In genomic region chr12:113128802-113129663, GRCh38 we compare ENCODE assay signal across 1 cellular context.
TF ChIP-seq lines count a peak whose summit lies in the region.

No MANE protein-coding gene starts in this region.

TF ChIP-seq in HepG2, 621 proteins besides CTCF, POLR2A, EP300 and RAD21:
- TF ChIP-seq ERF (CRISPR knock-in tag; IDR thresholded peaks at IDR 0.05) (no peak), ZKSCAN1 (IDR thresholded peaks at IDR 0.05; ENCODE audit: low read length) (no peak), HNRNPH1 (optimal IDR thresholded peaks at IDR 0.05; ENCODE audit: low read depth, low read length) (no peak), ZNF24 (IDR thresholded peaks at IDR 0.05) (peak; percentile 92), KMT2B (CRISPR knock-in tag; IDR thresholded peaks at IDR 0.05) (no peak), ZNF329 (CRISPR knock-in tag; IDR thresholded peaks at IDR 0.05; ENCODE audit: low read depth) (no peak), ZNF280D (CRISPR knock-in tag; IDR thresholded peaks at IDR 0.05) (no peak), NFYC (CRISPR knock-in tag; IDR thresholded peaks at IDR 0.05) (no peak), NCOR1 (IDR thresholded peaks at IDR 0.05; ENCODE audit: borderline replicate concordance, low read length) (no peak), ADNP (CRISPR knock-in tag; IDR thresholded peaks at IDR 0.05) (no peak), MTF1 (CRISPR knock-in tag; IDR thresholded peaks at IDR 0.05) (no peak)
- TF ChIP-seq, protein P1, sequence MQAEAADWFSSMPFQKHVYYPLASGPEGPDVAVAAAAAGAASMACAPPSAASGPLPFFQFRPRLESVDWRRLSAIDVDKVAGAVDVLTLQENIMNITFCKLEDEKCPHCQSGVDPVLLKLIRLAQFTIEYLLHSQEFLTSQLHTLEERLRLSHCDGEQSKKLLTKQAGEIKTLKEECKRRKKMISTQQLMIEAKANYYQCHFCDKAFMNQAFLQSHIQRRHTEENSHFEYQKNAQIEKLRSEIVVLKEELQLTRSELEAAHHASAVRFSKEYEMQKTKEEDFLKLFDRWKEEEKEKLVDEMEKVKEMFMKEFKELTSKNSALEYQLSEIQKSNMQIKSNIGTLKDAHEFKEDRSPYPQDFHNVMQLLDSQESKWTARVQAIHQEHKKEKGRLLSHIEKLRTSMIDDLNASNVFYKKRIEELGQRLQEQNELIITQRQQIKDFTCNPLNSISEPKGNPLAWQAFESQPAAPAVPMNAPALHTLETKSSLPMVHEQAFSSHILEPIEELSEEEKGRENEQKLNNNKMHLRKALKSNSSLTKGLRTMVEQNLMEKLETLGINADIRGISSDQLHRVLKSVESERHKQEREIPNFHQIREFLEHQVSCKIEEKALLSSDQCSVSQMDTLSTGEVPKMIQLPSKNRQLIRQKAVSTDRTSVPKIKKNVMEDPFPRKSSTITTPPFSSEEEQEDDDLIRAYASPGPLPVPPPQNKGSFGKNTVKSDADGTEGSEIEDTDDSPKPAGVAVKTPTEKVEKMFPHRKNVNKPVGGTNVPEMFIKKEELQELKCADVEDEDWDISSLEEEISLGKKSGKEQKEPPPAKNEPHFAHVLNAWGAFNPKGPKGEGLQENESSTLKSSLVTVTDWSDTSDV (CRISPR knock-in tag; IDR thresholded peaks at IDR 0.05): no peak
- TF ChIP-seq, protein P2, sequence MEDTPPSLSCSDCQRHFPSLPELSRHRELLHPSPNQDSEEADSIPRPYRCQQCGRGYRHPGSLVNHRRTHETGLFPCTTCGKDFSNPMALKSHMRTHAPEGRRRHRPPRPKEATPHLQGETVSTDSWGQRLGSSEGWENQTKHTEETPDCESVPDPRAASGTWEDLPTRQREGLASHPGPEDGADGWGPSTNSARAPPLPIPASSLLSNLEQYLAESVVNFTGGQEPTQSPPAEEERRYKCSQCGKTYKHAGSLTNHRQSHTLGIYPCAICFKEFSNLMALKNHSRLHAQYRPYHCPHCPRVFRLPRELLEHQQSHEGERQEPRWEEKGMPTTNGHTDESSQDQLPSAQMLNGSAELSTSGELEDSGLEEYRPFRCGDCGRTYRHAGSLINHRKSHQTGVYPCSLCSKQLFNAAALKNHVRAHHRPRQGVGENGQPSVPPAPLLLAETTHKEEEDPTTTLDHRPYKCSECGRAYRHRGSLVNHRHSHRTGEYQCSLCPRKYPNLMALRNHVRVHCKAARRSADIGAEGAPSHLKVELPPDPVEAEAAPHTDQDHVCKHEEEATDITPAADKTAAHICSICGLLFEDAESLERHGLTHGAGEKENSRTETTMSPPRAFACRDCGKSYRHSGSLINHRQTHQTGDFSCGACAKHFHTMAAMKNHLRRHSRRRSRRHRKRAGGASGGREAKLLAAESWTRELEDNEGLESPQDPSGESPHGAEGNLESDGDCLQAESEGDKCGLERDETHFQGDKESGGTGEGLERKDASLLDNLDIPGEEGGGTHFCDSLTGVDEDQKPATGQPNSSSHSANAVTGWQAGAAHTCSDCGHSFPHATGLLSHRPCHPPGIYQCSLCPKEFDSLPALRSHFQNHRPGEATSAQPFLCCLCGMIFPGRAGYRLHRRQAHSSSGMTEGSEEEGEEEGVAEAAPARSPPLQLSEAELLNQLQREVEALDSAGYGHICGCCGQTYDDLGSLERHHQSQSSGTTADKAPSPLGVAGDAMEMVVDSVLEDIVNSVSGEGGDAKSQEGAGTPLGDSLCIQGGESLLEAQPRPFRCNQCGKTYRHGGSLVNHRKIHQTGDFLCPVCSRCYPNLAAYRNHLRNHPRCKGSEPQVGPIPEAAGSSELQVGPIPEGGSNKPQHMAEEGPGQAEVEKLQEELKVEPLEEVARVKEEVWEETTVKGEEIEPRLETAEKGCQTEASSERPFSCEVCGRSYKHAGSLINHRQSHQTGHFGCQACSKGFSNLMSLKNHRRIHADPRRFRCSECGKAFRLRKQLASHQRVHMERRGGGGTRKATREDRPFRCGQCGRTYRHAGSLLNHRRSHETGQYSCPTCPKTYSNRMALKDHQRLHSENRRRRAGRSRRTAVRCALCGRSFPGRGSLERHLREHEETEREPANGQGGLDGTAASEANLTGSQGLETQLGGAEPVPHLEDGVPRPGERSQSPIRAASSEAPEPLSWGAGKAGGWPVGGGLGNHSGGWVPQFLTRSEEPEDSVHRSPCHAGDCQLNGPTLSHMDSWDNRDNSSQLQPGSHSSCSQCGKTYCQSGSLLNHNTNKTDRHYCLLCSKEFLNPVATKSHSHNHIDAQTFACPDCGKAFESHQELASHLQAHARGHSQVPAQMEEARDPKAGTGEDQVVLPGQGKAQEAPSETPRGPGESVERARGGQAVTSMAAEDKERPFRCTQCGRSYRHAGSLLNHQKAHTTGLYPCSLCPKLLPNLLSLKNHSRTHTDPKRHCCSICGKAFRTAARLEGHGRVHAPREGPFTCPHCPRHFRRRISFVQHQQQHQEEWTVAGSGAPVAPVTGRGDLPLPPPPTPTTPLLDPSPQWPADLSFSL (CRISPR knock-in tag; IDR thresholded peaks at IDR 0.05): peak; percentile 80; the same call in 1 of the 2 replicates
- TF ChIP-seq, protein P3, sequence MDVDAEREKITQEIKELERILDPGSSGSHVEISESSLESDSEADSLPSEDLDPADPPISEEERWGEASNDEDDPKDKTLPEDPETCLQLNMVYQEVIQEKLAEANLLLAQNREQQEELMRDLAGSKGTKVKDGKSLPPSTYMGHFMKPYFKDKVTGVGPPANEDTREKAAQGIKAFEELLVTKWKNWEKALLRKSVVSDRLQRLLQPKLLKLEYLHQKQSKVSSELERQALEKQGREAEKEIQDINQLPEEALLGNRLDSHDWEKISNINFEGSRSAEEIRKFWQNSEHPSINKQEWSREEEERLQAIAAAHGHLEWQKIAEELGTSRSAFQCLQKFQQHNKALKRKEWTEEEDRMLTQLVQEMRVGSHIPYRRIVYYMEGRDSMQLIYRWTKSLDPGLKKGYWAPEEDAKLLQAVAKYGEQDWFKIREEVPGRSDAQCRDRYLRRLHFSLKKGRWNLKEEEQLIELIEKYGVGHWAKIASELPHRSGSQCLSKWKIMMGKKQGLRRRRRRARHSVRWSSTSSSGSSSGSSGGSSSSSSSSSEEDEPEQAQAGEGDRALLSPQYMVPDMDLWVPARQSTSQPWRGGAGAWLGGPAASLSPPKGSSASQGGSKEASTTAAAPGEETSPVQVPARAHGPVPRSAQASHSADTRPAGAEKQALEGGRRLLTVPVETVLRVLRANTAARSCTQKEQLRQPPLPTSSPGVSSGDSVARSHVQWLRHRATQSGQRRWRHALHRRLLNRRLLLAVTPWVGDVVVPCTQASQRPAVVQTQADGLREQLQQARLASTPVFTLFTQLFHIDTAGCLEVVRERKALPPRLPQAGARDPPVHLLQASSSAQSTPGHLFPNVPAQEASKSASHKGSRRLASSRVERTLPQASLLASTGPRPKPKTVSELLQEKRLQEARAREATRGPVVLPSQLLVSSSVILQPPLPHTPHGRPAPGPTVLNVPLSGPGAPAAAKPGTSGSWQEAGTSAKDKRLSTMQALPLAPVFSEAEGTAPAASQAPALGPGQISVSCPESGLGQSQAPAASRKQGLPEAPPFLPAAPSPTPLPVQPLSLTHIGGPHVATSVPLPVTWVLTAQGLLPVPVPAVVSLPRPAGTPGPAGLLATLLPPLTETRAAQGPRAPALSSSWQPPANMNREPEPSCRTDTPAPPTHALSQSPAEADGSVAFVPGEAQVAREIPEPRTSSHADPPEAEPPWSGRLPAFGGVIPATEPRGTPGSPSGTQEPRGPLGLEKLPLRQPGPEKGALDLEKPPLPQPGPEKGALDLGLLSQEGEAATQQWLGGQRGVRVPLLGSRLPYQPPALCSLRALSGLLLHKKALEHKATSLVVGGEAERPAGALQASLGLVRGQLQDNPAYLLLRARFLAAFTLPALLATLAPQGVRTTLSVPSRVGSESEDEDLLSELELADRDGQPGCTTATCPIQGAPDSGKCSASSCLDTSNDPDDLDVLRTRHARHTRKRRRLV (CRISPR knock-in tag; IDR thresholded peaks at IDR 0.05): no peak
